32 cellular contexts compared by ENCODE assay signal in the genomic region with DNA sequence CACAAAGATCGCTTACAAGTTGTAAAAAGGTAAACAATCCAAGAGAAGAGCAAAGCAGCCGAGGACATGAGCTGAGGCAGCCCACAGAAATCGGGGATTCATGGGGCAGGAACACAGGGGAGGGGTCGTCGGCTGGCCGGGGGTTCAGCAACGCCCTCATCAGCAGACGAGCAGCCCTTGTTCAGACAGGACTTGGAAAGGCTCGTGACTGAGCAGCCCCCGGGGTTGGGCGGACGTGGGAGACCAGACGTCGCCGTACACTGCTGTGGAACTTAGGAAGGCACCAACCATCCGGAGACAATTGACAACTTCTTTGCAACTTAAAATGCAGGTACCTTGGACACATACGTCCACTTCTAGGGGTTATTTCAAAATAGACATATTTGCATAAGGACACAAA.
"Had no signal": no experiment of that assay in that cellular context is flagged by ENCODE, and none has a peak within 500 bp of the region (broad histone marks: within the 10 kb centered on the region; RNA-seq: fewer than 3 reads in every experiment).

No MANE protein-coding gene starts in this region.

- H3K4me3 ChIP-seq: K562, MG63, Peyer's patch, SJSA1 had no signal

- FAIRE-seq: K562 had no signal

- ATAC-seq: K562 had no signal

- H3K27me3 ChIP-seq: Peyer's patch, SJSA1 had no signal

- H3K27ac ChIP-seq: Peyer's patch, SJSA1 had no signal

- DNase-seq: Kasumi-1, KG1, MG63, NCI-H1048, NCI-H1092 treated with DMSO at 0.1 percent for 48 hours, NCI-H1105 treated with DMSO at 0.1 percent for 48 hours, NCI-H1417, NCI-H1436, NCI-H146, NCI-H1694, NCI-H187, NCI-H1930, NCI-H2029 treated with DMSO at 0.1 percent for 48 hours, NCI-H2081 treated with DMSO at 0.1 percent for 48 hours, NCI-H2107, NCI-H2171 treated with DMSO at 0.1 percent for 48 hours, NCI-H2227 treated with DMSO at 0.1 percent for 48 hours, NCI-H345, NCI-H446 treated with DMSO at 0.1 percent for 48 hours, NCI-H510A, NCI-H524, NCI-H526, NCI-H69, NCI-H748 treated with DMSO at 0.1 percent for 48 hours, NCI-H82, Right ventricle myocardium superior, RPMI8226, SHP77 treated with DMSO at 0.1 percent for 48 hours, SW 1271 had no signal

- H3K9me3 ChIP-seq: MG63, Peyer's patch had no signal

- H3K4me1 ChIP-seq: Peyer's patch, SJSA1 had no signal

- H3K36me3 ChIP-seq: MG63, Peyer's patch, SJSA1 had no signal
